ENCODE assay signal across 16 cellular contexts in the genomic region with DNA sequence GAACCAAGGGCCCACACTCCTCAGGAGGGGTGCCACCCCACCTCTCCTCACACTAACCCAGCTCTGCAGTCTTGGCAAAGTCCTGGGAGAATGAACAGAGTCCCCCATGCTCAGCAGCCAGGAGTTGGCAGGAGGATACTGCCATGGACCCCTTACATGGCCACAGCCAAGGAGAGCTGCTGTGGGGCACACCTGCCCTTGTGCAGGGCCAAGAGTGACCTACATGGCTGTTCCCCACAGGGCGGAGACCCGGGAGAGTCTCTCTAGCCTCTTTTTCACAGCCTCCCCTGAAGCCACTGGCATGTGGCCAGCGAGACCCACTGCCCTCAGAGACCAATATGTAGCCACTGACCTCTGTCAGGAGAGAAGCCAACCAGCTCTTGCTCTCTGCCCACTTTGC. TPM values are rescaled to one million over a fixed set of nuclear protein-coding genes. Genes with fewer than 3 reads are reported as not detected.
DNase-seq lines count a peak whose midpoint lies in the region; ATAC-seq and TF ChIP-seq lines count a peak whose summit lies in the region.
"Had no signal": no experiment of that assay in that cellular context is flagged by ENCODE, and none has a peak within 500 bp of the region (broad histone marks: within the 10 kb centered on the region; RNA-seq: fewer than 3 reads in every experiment).

No MANE protein-coding gene starts in this region.

- H3K4me1 Mint-ChIP-seq in activated CD4-positive, alpha-beta T cell treated with anti-CD3 and anti-CD28 coated beads, Interleukin-2, amount 10 ng/mL, durations not matched to agents 24 days and 14 days: no peaks in the 10 kb centered on the region
- no peaks in the 10 kb centered on the region for H3K4me1 Mint-ChIP-seq in chondrocyte (ENCODE audit: low read depth)
- H3K4me1 Mint-ChIP-seq: CD8-positive, alpha-beta memory T cell had no signal

- peaks cover 6% of the 10 kb centered on the region for H3K9me3 Mint-ChIP-seq in activated CD4-positive, alpha-beta T cell treated with anti-CD3 and anti-CD28 coated beads, Interleukin-2, amount 10 ng/mL, durations not matched to agents 24 days and 14 days
- H3K9me3 Mint-ChIP-seq in chondrocyte (ENCODE audit: low read depth): peaks cover 28% of the 10 kb centered on the region

- H3K36me3 Mint-ChIP-seq in activated CD4-positive, alpha-beta T cell treated with anti-CD3 and anti-CD28 coated beads, Interleukin-2, amount 10 ng/mL, durations not matched to agents 24 days and 14 days (ENCODE audit: low read depth): no peaks in the 10 kb centered on the region
- H3K36me3 Mint-ChIP-seq in chondrocyte (ENCODE audit: low read depth): no peaks in the 10 kb centered on the region

- intact Hi-C loops in activated CD4-positive, alpha-beta T cell treated with anti-CD3 and anti-CD28 coated beads, Interleukin-2, amount 10 ng/mL, durations not matched to agents 24 days and 14 days (cut with micrococcal nuclease): loop anchor here (10.0 kb wide), 1 partner anchor 45 kb away; the partner anchor contains the start of gene VSTM2B

- H3K27me3 Mint-ChIP-seq in activated CD4-positive, alpha-beta T cell treated with anti-CD3 and anti-CD28 coated beads, Interleukin-2, amount 10 ng/mL, durations not matched to agents 24 days and 14 days: peaks cover 2% of the 10 kb centered on the region
- no peaks in the 10 kb centered on the region for H3K27me3 Mint-ChIP-seq in chondrocyte (ENCODE audit: low read depth)

- no peak overlapping the region for H3K4me3 Mint-ChIP-seq in activated CD4-positive, alpha-beta T cell treated with anti-CD3 and anti-CD28 coated beads, Interleukin-2, amount 10 ng/mL, durations not matched to agents 24 days and 14 days
- no peak overlapping the region for H3K4me3 Mint-ChIP-seq in chondrocyte (ENCODE audit: unreplicated experiment)
- H3K4me3 Mint-ChIP-seq: CD8-positive, alpha-beta memory T cell had no signal

- no peak overlapping the region for H3K27ac Mint-ChIP-seq in activated CD4-positive, alpha-beta T cell treated with anti-CD3 and anti-CD28 coated beads, Interleukin-2, amount 10 ng/mL, durations not matched to agents 24 days and 14 days
- no peak overlapping the region for H3K27ac Mint-ChIP-seq in chondrocyte (ENCODE audit: unreplicated experiment)
- H3K27ac Mint-ChIP-seq: CD8-positive, alpha-beta memory T cell had no signal

- no peak for ATAC-seq in GM21576 (IDR thresholded peaks at IDR 0.05; ENCODE audit: unreplicated experiment)
- ATAC-seq: HCT116 had no signal

- DNase-seq in activated CD4-positive, alpha-beta T cell treated with anti-CD3 and anti-CD28 coated beads, Interleukin-2, amount 10 ng/mL, durations not matched to agents 24 days and 14 days: peak; percentile 9
- DNase-seq in activated CD4-positive, alpha-beta T cell treated with anti-CD3 and anti-CD28 coated beads for 4 hours: no peak
- DNase-seq in chondrocyte (ENCODE audit: low spot score) (peak; percentile 72), mesenteric fat pad (ENCODE audit: low spot score) (peak; percentile 64), ureter (ENCODE audit: low spot score) (peak; percentile 33), SIG-M5 (lab: John Stamatoyannopoulos, UW) (no peak), HuH-7.5 (ENCODE audit: low spot score) (no peak)
- DNase-seq: AML-193; Caco-2; CD8-positive, alpha-beta memory T cell; DMS53; GF-D8 had no signal

- TF ChIP-seq CTCF in chondrocyte (IDR thresholded peaks at IDR 0.05): no peak

RNA-seq across cellular contexts. Expression of gene VSTM2B, which starts 45.9 kb away (rescaled TPM):
- total RNA-seq in activated CD4-positive, alpha-beta T cell treated with anti-CD3 and anti-CD28 coated beads, Interleukin-2, amount 10 ng/mL, durations not matched to agents 24 days and 14 days: not detected in 2 replicates
- total RNA-seq in chondrocyte (not detected in 3 replicates), mesenteric fat pad (not detected), ureter (not detected)
- total RNA-seq: A673; Caco-2; CD8-positive, alpha-beta memory T cell; HepG2 had no signal

Comparison
In these comparisons a context has a peak if more than half of its experiments do, and no peak if none do; other contexts are left out.
1. DNase-seq: peak in activated CD4-positive, alpha-beta T cell treated with anti-CD3 and anti-CD28 coated beads, Interleukin-2, amount 10 ng/mL, durations not matched to agents 24 days and 14 days (single experiment), chondrocyte (single experiment), mesenteric fat pad (single experiment) and ureter (single experiment); none in activated CD4-positive, alpha-beta T cell treated with anti-CD3 and anti-CD28 coated beads for 4 hours (0 of 2), SIG-M5 (single experiment) and HuH-7.5 (single experiment).